Comparison of ENCODE assay signal across 21 cellular contexts in genomic region chr1:159941139-159941866, GRCh38. TPM values are rescaled to one million over a fixed set of nuclear protein-coding genes. Genes with fewer than 3 reads are reported as not detected.
A peak's percentile ranks its signal among the peaks of the same experiment; 100 is the strongest.
DNase-seq lines count a peak whose midpoint lies in the region; ATAC-seq, FAIRE-seq and TF ChIP-seq lines count a peak whose summit lies in the region.
"Had no signal": no experiment of that assay in that cellular context is flagged by ENCODE, and none has a peak within 500 bp of the region (broad histone marks: within the 10 kb centered on the region; RNA-seq: fewer than 3 reads in every experiment).

No MANE protein-coding gene starts in this region.

- WGBS in spleen, 5 donors = 81 to 90% (median 87%) methylated on average over 10 of the region's 10 CpGs

- TF ChIP-seq POLR2A in spleen (IDR thresholded peaks at IDR 0.05) = no peak

- in situ Hi-C loops in HAP-1 (cut with MboI; ENCODE audit: low sequenced_read_pairs) = loop anchor here (25.0 kb wide), 2 partner anchors 296 to 421 kb away; partner anchors contain the start of gene NHLH1

- H3K9me3 Mint-ChIP-seq in astrocyte (ENCODE audit: unreplicated experiment) (no peaks in the 10 kb centered on the region), mesothelial cell of epicardium (no peaks in the 10 kb centered on the region)
- H3K9me3 Mint-ChIP-seq: activated naive CD4-positive, alpha-beta T cell treated with anti-CD3 and anti-CD28 coated beads for 36 hours had no signal

- no peaks in the 10 kb centered on the region for H3K27me3 ChIP-seq in HAP-1 (ENCODE audit: low read depth)
- H3K27me3 ChIP-seq in astrocyte (ENCODE audit: insufficient read depth, low read length) = peaks cover 17% of the 10 kb centered on the region
- peaks cover 0 to 60% (median 21%) of the 10 kb centered on the region in 7 donors for H3K27me3 ChIP-seq in spleen (replicated peaks in 1 of 7)

- H3K27ac ChIP-seq in astrocyte (ENCODE audit: low read depth, low read length) (no peak overlapping the region), spleen (no peak overlapping the region)
- H3K27ac ChIP-seq: coronary artery, epithelial cell of prostate, left ventricle myocardium inferior had no signal

- H3K4me3 Mint-ChIP-seq in astrocyte (ENCODE audit: unreplicated experiment) = no peak overlapping the region
- peak overlapping the region; percentile 37 for H3K4me3 Mint-ChIP-seq in mesothelial cell of epicardium
- H3K4me3 Mint-ChIP-seq: activated naive CD4-positive, alpha-beta T cell treated with anti-CD3 and anti-CD28 coated beads for 36 hours had no signal

- H3K36me3 ChIP-seq in HAP-1 (replicated peaks) (no peaks in the 10 kb centered on the region), astrocyte (ENCODE audit: insufficient read depth, low read length) (no peaks in the 10 kb centered on the region), spleen (no peaks in the 10 kb centered on the region)
- H3K36me3 ChIP-seq: left ventricle myocardium inferior, MG63 had no signal

- H3K4me1 Mint-ChIP-seq in astrocyte (ENCODE audit: low read depth, unreplicated experiment) (peaks cover 5% of the 10 kb centered on the region), mesothelial cell of epicardium (peaks cover 66% of the 10 kb centered on the region)

- no peak for FAIRE-seq in D721Med (lab: Jason Lieb, UNC)
- no peak for FAIRE-seq in astrocyte (lab: Jason Lieb, UNC)

- H3K27ac Mint-ChIP-seq in astrocyte (ENCODE audit: unreplicated experiment) (peak overlapping the region; percentile 28), mesothelial cell of epicardium (no peak overlapping the region)
- H3K27ac Mint-ChIP-seq: activated naive CD4-positive, alpha-beta T cell treated with anti-CD3 and anti-CD28 coated beads for 36 hours had no signal

- H3K4me2 ChIP-seq in astrocyte (ENCODE audit: low read length) = no peak overlapping the region

- no peak overlapping the region for H2AFZ ChIP-seq in astrocyte (ENCODE audit: low read depth, low read length)

- no peaks in the 10 kb centered on the region for H4K20me1 ChIP-seq in astrocyte (ENCODE audit: insufficient read depth, low read length)

- H3K27me3 Mint-ChIP-seq in astrocyte (ENCODE audit: low read depth, unreplicated experiment) = peaks cover 51% of the 10 kb centered on the region
- H3K27me3 Mint-ChIP-seq in mesothelial cell of epicardium (ENCODE audit: low read depth) = no peaks in the 10 kb centered on the region

- ATAC-seq in GM21529 (IDR thresholded peaks at IDR 0.05; ENCODE audit: unreplicated experiment) = no peak

- H3K9me3 ChIP-seq in HAP-1 (no peaks in the 10 kb centered on the region), astrocyte (ENCODE audit: insufficient read depth, low read depth, low read length) (no peaks in the 10 kb centered on the region), spleen (no peaks in the 10 kb centered on the region)
- H3K9me3 ChIP-seq: left ventricle myocardium inferior, MG63 had no signal

- H3K79me2 ChIP-seq in astrocyte (ENCODE audit: insufficient read depth, low read length) = no peaks in the 10 kb centered on the region

- intact Hi-C loops in spleen (cut with DNase I; ENCODE audit: low total_unique reads) = no loop called here

- no peak overlapping the region for H3K4me3 ChIP-seq in HAP-1
- H3K4me3 ChIP-seq in astrocyte (ENCODE audit: insufficient read depth, low read depth, low read length) = no peak overlapping the region
- no peak overlapping the region for H3K4me3 ChIP-seq in spleen
- H3K4me3 ChIP-seq: coronary artery, left ventricle myocardium inferior, MG63, skin epidermis had no signal

- H3K36me3 Mint-ChIP-seq in astrocyte (ENCODE audit: low read depth, unreplicated experiment) (no peaks in the 10 kb centered on the region), mesothelial cell of epicardium (peaks cover 9% of the 10 kb centered on the region)

- DNase-seq in D721Med (ENCODE audit: insufficient read length, low spot score) = peak; percentile 27
- peak; percentile 4 to 36 for DNase-seq in HAP-1 (ENCODE audit: low spot score in 2 of 2)
- DNase-seq in astrocyte (ENCODE audit: low read depth) = no peak
- no peak for DNase-seq in mesothelial cell of epicardium (ENCODE audit: low spot score in 2 of 2, unreplicated experiment in 2 of 2)
- DNase-seq in spleen = no peak
- no peak for DNase-seq in cerebellum (ENCODE audit: low spot score)
- DNase-seq: activated CD4-positive, alpha-beta T cell treated with anti-CD3 and anti-CD28 coated beads, Interleukin-2, amount 50 U/mL, for 4 hours; activated naive CD4-positive, alpha-beta T cell treated with anti-CD3 and anti-CD28 coated beads for 36 hours; activated T-cell treated with anti-CD3 and anti-CD28 coated beads for 4 hours; AML-193; DMS 273 treated with DMSO at 0.1 percent for 48 hours; foreskin melanocyte; left ventricle myocardium inferior; MG63; NCI-H2171 had no signal

- no peak overlapping the region for H3K9ac ChIP-seq in astrocyte (ENCODE audit: low read length)

- TF ChIP-seq CTCF in D721Med (IDR thresholded peaks at IDR 0.05; ENCODE audit: insufficient read depth, missing control alignments) (no peak), astrocyte (IDR thresholded peaks at IDR 0.05; ENCODE audit: insufficient read depth, low read depth, low read length) (no peak), mesothelial cell of epicardium (IDR thresholded peaks at IDR 0.05; ENCODE audit: unreplicated experiment) (no peak), spleen (IDR thresholded peaks at IDR 0.05 in 8 of 11, conservative IDR thresholded peaks at IDR 0.05 in 3 of 11) (no peak)

- H3K4me1 ChIP-seq in HAP-1 (peaks cover 22% of the 10 kb centered on the region), astrocyte (ENCODE audit: insufficient read depth, low read length) (peaks cover 14% of the 10 kb centered on the region), spleen (peaks cover 11 to 37% (median 29%) of the 10 kb centered on the region in 6 donors)

RNA-seq across cellular contexts. Expression of gene IGSF9, which starts 4.1 kb away (rescaled TPM):
- total RNA-seq in astrocyte = 0.89 and 2.1 TPM in 2 replicates
- total RNA-seq in mesothelial cell of epicardium = 75.8 to 77.5 TPM (median 76.9 TPM) in 3 replicates
- total RNA-seq in spleen = 1 to 10 TPM in 4 of 7 donors, under 1 TPM in 3; 0.64 to 2.1 (median 1.1) TPM
- under 1 TPM; 0.12 to 0.80 (median 0.46) TPM for polyA plus RNA-seq in spleen
- total RNA-seq in cerebellum = 4.7 TPM
- total RNA-seq: activated naive CD4-positive, alpha-beta T cell treated with anti-CD3 and anti-CD28 coated beads for 36 hours had no signal

RNA-seq across cellular contexts. Expression of gene SLAMF9, which starts 12.7 kb away (rescaled TPM):
- 0.43 TPM in 1 of 2 replicates, not detected in the other for total RNA-seq in astrocyte
- total RNA-seq in mesothelial cell of epicardium = not detected in 3 replicates
- 1 to 10 TPM in 1 of 7 donors, under 1 TPM in 2, not detected in 4; 0.67 to 1.3 (median 0.89) TPM for total RNA-seq in spleen
- polyA plus RNA-seq in spleen = under 1 TPM; 0.14 to 0.26 (median 0.22) TPM
- not detected for total RNA-seq in cerebellum
- total RNA-seq: activated naive CD4-positive, alpha-beta T cell treated with anti-CD3 and anti-CD28 coated beads for 36 hours; left ventricle myocardium inferior; myocyte; temporal lobe had no signal

RNA-seq across cellular contexts. Expression of gene TAGLN2, which starts 16.0 kb away (rescaled TPM):
- total RNA-seq in astrocyte (614 and 688 TPM in 2 replicates), mesothelial cell of epicardium (41.6 to 46.2 TPM (median 44.6 TPM) in 3 replicates), spleen (100 to 1,000 TPM; 341 to 505 (median 407) TPM), cerebellum (15.1 TPM)
- 100 to 1,000 TPM; 351 to 525 (median 475) TPM for polyA plus RNA-seq in spleen

RNA-seq across cellular contexts. Expression of gene CFAP45, which starts 41.3 kb away (rescaled TPM):
- total RNA-seq in astrocyte = 3.2 and 4.3 TPM in 2 replicates
- total RNA-seq in mesothelial cell of epicardium = 0.18 to 0.20 TPM (median 0.20 TPM) in 3 replicates
- total RNA-seq in spleen = 1 to 10 TPM; 1.1 to 3.0 (median 2.0) TPM
- polyA plus RNA-seq in spleen = 1 to 10 TPM in 2 of 3 donors, under 1 TPM in 1; 0.58 to 2.8 (median 1.2) TPM
- total RNA-seq in cerebellum = 1.1 TPM
- total RNA-seq: myocyte had no signal

Comparison
In these comparisons a context has a peak if more than half of its experiments do, and no peak if none do; other contexts are left out.
1. DNase-seq: peak in D721Med (single experiment) and HAP-1 (2 of 2); none in astrocyte (single experiment), mesothelial cell of epicardium (0 of 2), spleen (single experiment) and cerebellum (single experiment).
2. RNA of gene IGSF9, which starts 4.1 kb away (total RNA-seq): 75.8 to 77.5 TPM in mesothelial cell of epicardium; 4.7 TPM in cerebellum (single experiment), 0.89 to 2.1 TPM in astrocyte and 0.64 to 2.1 TPM in spleen; every median in the first group is over 10 times any median in the second.